ENCODE assay signal across 8 cellular contexts in the genomic region with DNA sequence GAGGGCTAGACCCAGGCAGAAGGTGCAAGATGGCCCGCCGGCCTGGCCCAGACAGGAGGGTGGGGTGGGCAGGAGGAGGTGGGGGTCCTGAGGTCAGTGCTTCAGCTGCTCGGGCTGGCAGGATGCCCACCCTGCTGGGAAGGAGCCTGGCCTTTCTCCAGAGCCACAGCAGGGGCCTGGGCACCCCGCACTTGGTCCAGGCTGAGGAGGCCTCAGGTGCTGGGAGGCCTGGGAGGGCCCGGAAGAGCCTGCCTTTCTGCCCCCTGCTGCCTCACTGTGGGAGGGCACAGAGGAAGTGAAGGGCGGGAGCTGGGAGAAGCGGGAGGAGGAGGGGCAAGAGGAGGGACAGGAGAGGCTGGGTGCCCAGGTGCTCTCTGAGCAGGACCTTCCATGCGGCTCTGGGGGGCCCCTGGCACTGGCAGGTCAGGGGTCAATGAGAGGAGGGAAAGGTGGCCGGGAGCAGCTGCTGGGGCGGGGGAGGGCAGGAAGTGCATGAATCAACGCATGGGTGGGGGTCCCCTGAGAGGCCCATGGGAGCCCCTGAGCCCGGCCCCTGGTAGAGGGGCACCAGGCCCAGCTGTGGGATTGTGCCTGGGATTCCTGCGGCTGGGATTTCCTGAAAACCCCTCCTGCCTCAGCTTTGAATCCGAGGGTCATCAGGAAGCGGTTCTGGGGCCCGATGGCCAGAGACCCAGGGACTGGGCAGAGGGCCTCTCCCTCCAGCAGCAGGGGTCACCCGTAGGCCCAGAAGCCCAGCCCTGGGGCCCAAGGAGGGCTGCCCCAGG. TPM values are rescaled to one million over a fixed set of nuclear protein-coding genes. Genes with fewer than 3 reads are reported as not detected.
DNase-seq lines count a peak whose midpoint lies in the region; ATAC-seq and TF ChIP-seq lines count a peak whose summit lies in the region.

No MANE protein-coding gene starts in this region.

- no peak overlapping the region for H3K4me3 ChIP-seq in right atrium auricular region
- no peak overlapping the region for H3K4me3 ChIP-seq in HUES64 (ENCODE audit: low read length)
- H3K4me3 ChIP-seq in SK-N-SH (ENCODE audit: low read depth in 2 of 2, low read length in 1 of 2), result no peak overlapping the region

- no peaks in the 10 kb centered on the region for H3K36me3 ChIP-seq in right atrium auricular region
- H3K36me3 ChIP-seq in HUES64 (ENCODE audit: insufficient read depth, low read length), result no peaks in the 10 kb centered on the region
- H3K36me3 ChIP-seq in SK-N-SH (replicated peaks in 1 of 2; ENCODE audit: control insufficient read depth in 1 of 2, insufficient read depth in 2 of 2, low read length in 1 of 2), result no peaks in the 10 kb centered on the region

- no peaks in the 10 kb centered on the region for H3K27me3 ChIP-seq in right atrium auricular region
- no peaks in the 10 kb centered on the region; the same call in 1 of the 2 replicates for H3K27me3 ChIP-seq in HUES64 (ENCODE audit: insufficient read depth, low read length)
- no peaks in the 10 kb centered on the region for H3K27me3 ChIP-seq in SK-N-SH (ENCODE audit: insufficient read depth)

- H3K79me2 ChIP-seq in SK-N-SH (ENCODE audit: insufficient read depth), result no peaks in the 10 kb centered on the region

- H3K27ac Mint-ChIP-seq in activated naive CD8-positive, alpha-beta T cell treated with anti-CD3 and anti-CD28 coated beads for 36 hours, result peak overlapping the region; percentile 95

- H3K27ac ChIP-seq in right atrium auricular region, result no peak overlapping the region
- no peak overlapping the region for H3K27ac ChIP-seq in HUES64 (ENCODE audit: low read depth, low read length)
- H3K27ac ChIP-seq in SK-N-SH (ENCODE audit: low read depth in 2 of 2, low read length in 1 of 2), result no peak overlapping the region; a peak in 1 of 4 replicates

- H3K4me2 ChIP-seq in SK-N-SH, result no peak overlapping the region

- H3F3A ChIP-seq in SK-N-SH (replicated peaks; ENCODE audit: insufficient read depth), result peaks cover 8% of the 10 kb centered on the region

- H3K9ac ChIP-seq in HUES64 (ENCODE audit: low read depth, low read length) (0 out of 2 replicates have a peak overlapping the region, but pooled peaks have one; percentile 52), SK-N-SH (no peak overlapping the region)

- peak; percentile 59 for ATAC-seq in Right ventricle myocardium inferior

- no peak for TF ChIP-seq EP300 in SK-N-SH (IDR thresholded peaks at IDR 0.05; ENCODE audit: borderline replicate concordance in 1 of 2, low read depth in 1 of 2, low read length in 1 of 2)

- H3K4me1 ChIP-seq in right atrium auricular region (peaks cover 0 to 18% of the 10 kb centered on the region in 2 donors), HUES64 (ENCODE audit: insufficient read depth, low read length) (peaks cover 24% of the 10 kb centered on the region), SK-N-SH (ENCODE audit: control insufficient read depth in 1 of 2, insufficient read depth in 2 of 2, low read depth in 1 of 2, low read length in 1 of 2) (peaks cover 19 to 24% of the 10 kb centered on the region in 2 experiments; a peak in 2 of 4 replicates)

- CTCF ChIA-PET in SK-N-SH (lab: Yijun Ruan, JAX), result interaction anchor here (0.6 to 1.8 kb wide), 10 partner anchors 9 to 94 kb away, joined by 3 to 9 read pairs (median 4); a partner anchor contains a TSS

- POLR2A ChIA-PET in SK-N-SH (lab: Yijun Ruan, JAX), result no interaction called here

- H4K20me1 ChIP-seq in SK-N-SH (ENCODE audit: insufficient read depth), result no peaks in the 10 kb centered on the region

- DNase-seq in Right ventricle myocardium inferior (ENCODE audit: missing footprints) (peak; percentile 67), right atrium auricular region (ENCODE audit: low spot score) (no peak), SK-N-SH (peak; percentile 66), left kidney (ENCODE audit: low read depth, low spot score) (peak; percentile 91), C1 segment of cervical spinal cord (lab: John Stamatoyannopoulos, UW) (no peak)
- peak; percentile 86 for DNase-seq in activated naive CD8-positive, alpha-beta T cell treated with anti-CD3 and anti-CD28 coated beads for 36 hours
- DNase-seq in stimulated activated CD8-positive, alpha-beta memory T cell treated with anti-CD3 and anti-CD28 coated beads, Interleukin-12 subunit alpha, Interleukin-12 subunit beta, amount 100 ng/mL, for 24 hours (ENCODE audit: extremely low read depth), result peak; percentile 44

- no peak overlapping the region for H2AFZ ChIP-seq in SK-N-SH (ENCODE audit: low read depth)

- TF ChIP-seq CTCF in right atrium auricular region (IDR thresholded peaks at IDR 0.05), result peak in 1 of 2 donors; percentile 57
- peak; percentile 44 for TF ChIP-seq CTCF in SK-N-SH (IDR thresholded peaks at IDR 0.05)

- TF ChIP-seq RAD21 in SK-N-SH (IDR thresholded peaks at IDR 0.05; ENCODE audit: low read length), result peak; percentile 8; the same call in 1 of the 2 replicates

- no peaks in the 10 kb centered on the region for H3K27me3 Mint-ChIP-seq in activated naive CD8-positive, alpha-beta T cell treated with anti-CD3 and anti-CD28 coated beads for 36 hours

- intact Hi-C loops in Right ventricle myocardium inferior (cut with DNase I), result no loop called here

- no peaks in the 10 kb centered on the region for H3K36me3 Mint-ChIP-seq in activated naive CD8-positive, alpha-beta T cell treated with anti-CD3 and anti-CD28 coated beads for 36 hours

- H3K4me3 Mint-ChIP-seq in activated naive CD8-positive, alpha-beta T cell treated with anti-CD3 and anti-CD28 coated beads for 36 hours, result peak overlapping the region; percentile 76

- H3K9me3 Mint-ChIP-seq in activated naive CD8-positive, alpha-beta T cell treated with anti-CD3 and anti-CD28 coated beads for 36 hours, result no peaks in the 10 kb centered on the region

- H3K4me1 Mint-ChIP-seq in activated naive CD8-positive, alpha-beta T cell treated with anti-CD3 and anti-CD28 coated beads for 36 hours, result peaks cover 18% of the 10 kb centered on the region

- 73% methylated on average over 17 of the region's 17 CpGs for WGBS in HUES64
- WGBS in SK-N-SH (ENCODE audit: low lambda C conversion rate), result 81% methylated on average over 14 of the region's 17 CpGs

- H3K9me2 ChIP-seq in SK-N-SH, result no peaks in the 10 kb centered on the region

- H3K9me3 ChIP-seq in right atrium auricular region (no peaks in the 10 kb centered on the region), HUES64 (ENCODE audit: insufficient read depth, low read depth, low read length) (no peaks in the 10 kb centered on the region), SK-N-SH (no peaks in the 10 kb centered on the region)

TF ChIP-seq in SK-N-SH, 30 proteins besides CTCF, POLR2A, EP300 and RAD21:
- TF ChIP-seq EZH2phosphoT487 (IDR thresholded peaks at IDR 0.05; ENCODE audit: borderline replicate concordance, low read depth), result no peak
- no peak for TF ChIP-seq NRF1 (IDR thresholded peaks at IDR 0.05; ENCODE audit: low read depth, low read length)
- no peak for TF ChIP-seq FOSL2 (IDR thresholded peaks at IDR 0.05; ENCODE audit: borderline replicate concordance, low read depth)
- no peak for TF ChIP-seq TAF1 (IDR thresholded peaks at IDR 0.05; ENCODE audit: borderline replicate concordance, low read depth, low read length)
- no peak for TF ChIP-seq MXI1 (IDR thresholded peaks at IDR 0.05; ENCODE audit: low read depth, low read length)
- no peak for TF ChIP-seq RFX5 (IDR thresholded peaks at IDR 0.05; ENCODE audit: low read length)
- no peak for TF ChIP-seq GABPA (IDR thresholded peaks at IDR 0.05; ENCODE audit: low read depth)
- TF ChIP-seq, protein P1, sequence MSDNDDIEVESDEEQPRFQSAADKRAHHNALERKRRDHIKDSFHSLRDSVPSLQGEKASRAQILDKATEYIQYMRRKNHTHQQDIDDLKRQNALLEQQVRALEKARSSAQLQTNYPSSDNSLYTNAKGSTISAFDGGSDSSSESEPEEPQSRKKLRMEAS (IDR thresholded peaks at IDR 0.05; ENCODE audit: low read depth), result no peak
- no peak for TF ChIP-seq TEAD4 (IDR thresholded peaks at IDR 0.05; ENCODE audit: borderline replicate concordance, insufficient read depth)
- no peak; the same call in none of the 2 replicates for TF ChIP-seq SMC3 (IDR thresholded peaks at IDR 0.05; ENCODE audit: low read depth, low read length)
- no peak for TF ChIP-seq MEF2A (IDR thresholded peaks at IDR 0.05; ENCODE audit: borderline replicate concordance, low read depth)
- TF ChIP-seq YY1 (IDR thresholded peaks at IDR 0.05; ENCODE audit: low read depth), result no peak
- TF ChIP-seq FOXJ3 (CRISPR knock-in tag; IDR thresholded peaks at IDR 0.05), result no peak

RNA-seq across cellular contexts. Expression of a gene that starts 49.9 kb away (rescaled TPM):
- total RNA-seq in Right ventricle myocardium inferior (22.3 TPM), right atrium auricular region (1 to 10 TPM; 7.7 to 8.1 TPM)
- polyA plus RNA-seq in HUES64 (2013, experiment 1 of 2), result 3.5 TPM
- polyA plus RNA-seq in HUES64 (2013, experiment 2 of 2), result 5.1 TPM
- 2.0 and 2.4 TPM in 2 replicates for polyA plus RNA-seq in SK-N-SH (2012; rRNA removed)
- polyA plus RNA-seq in SK-N-SH (2012; cell fraction: cytosol; rRNA removed), result 0.93 and 1.9 TPM in 2 replicates
- 2.3 and 3.2 TPM in 2 replicates for polyA plus RNA-seq in SK-N-SH (2012; cell fraction: nucleus; rRNA removed)
- 1 to 10 TPM; 2.9 to 3.1 TPM for total RNA-seq in activated naive CD8-positive, alpha-beta T cell treated with anti-CD3 and anti-CD28 coated beads for 36 hours

Comparison
In these comparisons a context has a peak if more than half of its experiments do, and no peak if none do; other contexts are left out.
1. DNase-seq: peak in Right ventricle myocardium inferior (single experiment), SK-N-SH (single experiment), activated naive CD8-positive, alpha-beta T cell treated with anti-CD3 and anti-CD28 coated beads for 36 hours (single experiment), left kidney (single experiment) and stimulated activated CD8-positive, alpha-beta memory T cell treated with anti-CD3 and anti-CD28 coated beads, Interleukin-12 subunit alpha, Interleukin-12 subunit beta, amount 100 ng/mL, for 24 hours (single experiment); none in right atrium auricular region (single experiment) and C1 segment of cervical spinal cord (0 of 14).